Comparison of ENCODE assay signal across 1 cellular context in the genomic region with DNA sequence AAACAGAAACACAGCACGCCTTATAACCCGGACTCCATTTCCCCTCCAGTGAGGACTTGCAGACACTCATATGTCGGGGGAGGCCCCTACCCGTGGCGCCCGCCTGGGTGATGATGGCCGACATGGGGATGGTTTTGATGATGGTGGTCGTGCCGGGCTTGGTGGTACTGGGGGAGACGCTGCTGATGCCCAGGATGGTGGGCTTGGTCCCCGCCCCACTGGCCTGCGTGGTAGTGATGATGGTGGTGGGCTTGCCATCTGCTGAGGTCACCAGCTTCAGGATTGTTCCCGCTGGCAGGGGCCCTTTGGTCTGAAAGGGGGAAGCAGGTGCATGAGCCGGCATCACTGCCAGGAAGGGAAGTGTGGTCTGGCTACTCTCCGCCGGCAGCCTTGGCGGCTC.
TF ChIP-seq lines count a peak whose summit lies in the region.

No MANE protein-coding gene starts in this region.

TF ChIP-seq in IMR-90, 13 proteins besides CTCF, POLR2A, EP300 and RAD21:
- TF ChIP-seq FOS (IDR thresholded peaks at IDR 0.05; ENCODE audit: low read depth, low read length) (no peak), BHLHE40 (IDR thresholded peaks at IDR 0.05; ENCODE audit: low read depth, low read length) (no peak), CHD1 (IDR thresholded peaks at IDR 0.05; ENCODE audit: low read depth, low read length) (no peak), USF2 (IDR thresholded peaks at IDR 0.05; ENCODE audit: low read depth, low read length) (no peak), CEBPB (IDR thresholded peaks at IDR 0.05; ENCODE audit: low read depth, low read length) (no peak), NFE2L2 (IDR thresholded peaks at IDR 0.05; ENCODE audit: low read depth, low read length) (no peak), MAFK (IDR thresholded peaks at IDR 0.05; ENCODE audit: low read depth, low read length) (no peak), MXI1 (IDR thresholded peaks at IDR 0.05; ENCODE audit: borderline replicate concordance, low read depth, low read length) (no peak), MAZ (IDR thresholded peaks at IDR 0.05; ENCODE audit: borderline replicate concordance, low read depth, low read length) (no peak), RCOR1 (IDR thresholded peaks at IDR 0.05; ENCODE audit: insufficient replicate concordance, low read length) (no peak), RFX5 (IDR thresholded peaks at IDR 0.05; ENCODE audit: low read depth, low read length) (no peak), ELK1 (IDR thresholded peaks at IDR 0.05; ENCODE audit: borderline replicate concordance, low read depth, low read length) (no peak), SMC3 (IDR thresholded peaks at IDR 0.05; ENCODE audit: low read depth, low read length) (no peak)
